ENCODE assay signal across 8 cellular contexts in genomic region chr14:92659765-92660561, GRCh38.
A peak's percentile ranks its signal among the peaks of the same experiment; 100 is the strongest.
DNase-seq lines count a peak whose midpoint lies in the region; ATAC-seq, FAIRE-seq and TF ChIP-seq lines count a peak whose summit lies in the region.

No MANE protein-coding gene starts in this region.

- no peak overlapping the region for H3K4me3 ChIP-seq in RWPE2 (ENCODE audit: severe bottlenecking)
- no peak overlapping the region for H3K4me3 ChIP-seq in pancreas
- no peak overlapping the region for H3K4me3 ChIP-seq in BE2C (ENCODE audit: low read depth, low read length)
- H3K4me3 ChIP-seq in PC-9 = no peak overlapping the region

- H3F3A ChIP-seq in PC-9 (ENCODE audit: insufficient read depth, low read depth) = peaks cover 4% of the 10 kb centered on the region; the same call in 1 of the 2 replicates

- intact Hi-C loops in pancreas (cut with DNase I) (no loop called here), PC-9 (cut with micrococcal nuclease; ENCODE audit: unreplicated experiment) (no loop called here)

- no peak for TF ChIP-seq CTCF in RWPE2 (IDR thresholded peaks at IDR 0.05; ENCODE audit: poor library complexity, severe bottlenecking)
- no peak for TF ChIP-seq CTCF in pancreas (IDR thresholded peaks at IDR 0.05)
- no peak for TF ChIP-seq CTCF in BE2C (IDR thresholded peaks at IDR 0.05; ENCODE audit: low read depth, low read length)
- TF ChIP-seq CTCF in PC-9 (conservative IDR thresholded peaks at IDR 0.05) = no peak

- no peaks in the 10 kb centered on the region for H3K9me3 ChIP-seq in RWPE2 (ENCODE audit: severe bottlenecking)
- H3K9me3 ChIP-seq in pancreas = no peaks in the 10 kb centered on the region
- H3K9me3 ChIP-seq in BE2C = no peaks in the 10 kb centered on the region
- no peaks in the 10 kb centered on the region for H3K9me3 ChIP-seq in PC-9 (ENCODE audit: insufficient read depth, low read depth)

- H3K4me1 ChIP-seq in RWPE2 (ENCODE audit: insufficient read depth, poor library complexity, severe bottlenecking) = peaks cover 10% of the 10 kb centered on the region
- H3K4me1 ChIP-seq in pancreas = no peaks in the 10 kb centered on the region
- no peaks in the 10 kb centered on the region for H3K4me1 ChIP-seq in BE2C
- H3K4me1 ChIP-seq in PC-9 (replicated peaks; ENCODE audit: insufficient read depth) = no peaks in the 10 kb centered on the region

- no peaks in the 10 kb centered on the region for H3K79me2 ChIP-seq in PC-9 (ENCODE audit: low read depth)

- DNase-seq in GF-D8 (lab: John Stamatoyannopoulos, UW) (peak; percentile 89), RWPE2 (ENCODE audit: low spot score) (no peak), epithelial cell of prostate (ENCODE audit: low read depth, low spot score) (peak; percentile 45), pancreas (peak in 1 of 6 donors; percentile 47), BE2C (no peak), PC-9 (no peak)
- DNase-seq in stimulated activated CD4-positive, alpha-beta T cell treated with anti-CD3 and anti-CD28 coated beads, Interleukin-4, amount 100 ng/mL, for 24 hours = no peak

- H3K27me3 ChIP-seq in RWPE2 (ENCODE audit: insufficient read depth, poor library complexity, severe bottlenecking) (no peaks in the 10 kb centered on the region), pancreas (no peaks in the 10 kb centered on the region), BE2C (peaks cover 16% of the 10 kb centered on the region), PC-9 (ENCODE audit: insufficient read depth, low read depth) (no peaks in the 10 kb centered on the region)

- BruUV-seq in PC-9 (replicated peaks; lab: Mats Ljungman, UMichigan) = no TSS peak

- no peak overlapping the region for H2AFZ ChIP-seq in PC-9

- POLR2A ChIA-PET in PC-9 (lab: Charles Lee; ENCODE audit: unreplicated experiment) = no interaction called here

- peak overlapping the region; percentile 10 for H3K27ac ChIP-seq in RWPE2 (ENCODE audit: poor library complexity, severe bottlenecking)
- H3K27ac ChIP-seq in epithelial cell of prostate = peak overlapping the region; percentile 41
- H3K27ac ChIP-seq in pancreas = peak overlapping the region in 2 of 4 donors; percentile 30 to 58
- H3K27ac ChIP-seq in PC-9 = no peak overlapping the region

- WGBS in pancreas, 2 donors = 63 to 83% methylated on average over 10 to 11 of the region's 11 CpGs

- CTCF ChIA-PET in PC-9 (lab: Charles Lee) = no interaction called here

- no peak for FAIRE-seq in pancreas (lab: Jason Lieb, UNC)

- no peak overlapping the region for H3K4me2 ChIP-seq in PC-9

- H3K9me2 ChIP-seq in PC-9 (ENCODE audit: insufficient read depth) = no peaks in the 10 kb centered on the region

- H3K36me3 ChIP-seq in RWPE2 (ENCODE audit: low read depth) (no peaks in the 10 kb centered on the region), pancreas (no peaks in the 10 kb centered on the region), BE2C (no peaks in the 10 kb centered on the region), PC-9 (ENCODE audit: low read depth) (no peaks in the 10 kb centered on the region)

- no peaks in the 10 kb centered on the region for H4K20me1 ChIP-seq in PC-9 (ENCODE audit: insufficient read depth)

- ATAC-seq in RWPE2 (ENCODE audit: low read depth) = peak; percentile 64
- ATAC-seq in pancreas = peak in 3 of 4 donors; percentile 43 to 57 (median 53)
- ATAC-seq in GM21717 (IDR thresholded peaks at IDR 0.05; ENCODE audit: unreplicated experiment) = no peak

Comparison
In these comparisons a context has a peak if more than half of its experiments do, and no peak if none do; other contexts are left out.
1. DNase-seq: peak in GF-D8 (single experiment) and epithelial cell of prostate (single experiment); none in RWPE2 (single experiment), BE2C (single experiment), stimulated activated CD4-positive, alpha-beta T cell treated with anti-CD3 and anti-CD28 coated beads, Interleukin-4, amount 100 ng/mL, for 24 hours (single experiment) and PC-9 (0 of 2).